Comparison of ENCODE assay signal across 8 cellular contexts in genomic region chr14:25400607-25401206, GRCh38.
DNase-seq lines count a peak whose midpoint lies in the region; ATAC-seq, FAIRE-seq and TF ChIP-seq lines count a peak whose summit lies in the region.

No MANE protein-coding gene starts in this region.

- no peak overlapping the region for H3K4me3 Mint-ChIP-seq in immature natural killer cell

- no peak for DNase-seq in GM10266 (ENCODE audit: extremely low spot score)
- peak; percentile 60 for DNase-seq in NCI-H748 (lab: John Stamatoyannopoulos, UW; ENCODE audit: unreplicated experiment)
- DNase-seq in adipocyte (ENCODE audit: low read depth) = peak; percentile 84
- DNase-seq in immature natural killer cell = peak; percentile 8 to 27 (median 24)
- peak; percentile 14 to 20 for DNase-seq in stimulated activated CD4-positive, alpha-beta T cell treated with anti-CD3 and anti-CD28 coated beads, Interleukin-2, amount 100 ng/mL, for 48 hours

- no peaks in the 10 kb centered on the region for H3K9me3 Mint-ChIP-seq in immature natural killer cell

- H3K9me3 ChIP-seq in adipocyte (ENCODE audit: control insufficient read depth, low read length) = no peaks in the 10 kb centered on the region

- ATAC-seq in HG03378 (IDR thresholded peaks at IDR 0.05; ENCODE audit: unreplicated experiment) (peak; percentile 77), HG02870 (IDR thresholded peaks at IDR 0.05; ENCODE audit: unreplicated experiment) (no peak)

- no peaks in the 10 kb centered on the region for H3K36me3 ChIP-seq in adipocyte (ENCODE audit: control insufficient read depth, insufficient read depth, low read length, severe bottlenecking)

- H3K4me1 Mint-ChIP-seq in immature natural killer cell = no peaks in the 10 kb centered on the region

- H3K4me1 ChIP-seq in adipocyte (ENCODE audit: control insufficient read depth, insufficient read depth, low read length) = peaks cover 11% of the 10 kb centered on the region

- no peaks in the 10 kb centered on the region for H3K36me3 Mint-ChIP-seq in immature natural killer cell

- H3K4me3 ChIP-seq in adipocyte (ENCODE audit: low read length) = no peak overlapping the region

- FAIRE-seq in A204.1 (lab: Jason Lieb, UNC) = peak; percentile 92

- no peak overlapping the region for H3K9ac ChIP-seq in adipocyte (ENCODE audit: low read length)

- peak; percentile 63 for TF ChIP-seq CTCF in GM10266 (IDR thresholded peaks at IDR 0.05; ENCODE audit: control insufficient read depth, insufficient read depth, low read depth, missing control alignments)

- no peaks in the 10 kb centered on the region for H3K27me3 ChIP-seq in adipocyte (replicated peaks; ENCODE audit: control insufficient read depth, insufficient read depth, low read length)

- no peak overlapping the region for H3K27ac Mint-ChIP-seq in immature natural killer cell

- H3K27me3 Mint-ChIP-seq in immature natural killer cell (ENCODE audit: low read depth in 3 of 3) = peaks cover 0 to 2% (median 0%) of the 10 kb centered on the region in 3 donors
